1 cellular context compared by ENCODE assay signal in genomic region chr1:224331326-224331725, GRCh38.
TF ChIP-seq lines count a peak whose summit lies in the region.

No MANE protein-coding gene starts in this region.

TF ChIP-seq in HepG2, 621 proteins besides CTCF, POLR2A, EP300 and RAD21:
- TF ChIP-seq MED1 (CRISPR knock-in tag; IDR thresholded peaks at IDR 0.05) (no peak), TEAD2 (CRISPR knock-in tag; IDR thresholded peaks at IDR 0.05) (no peak), ZHX2 (IDR thresholded peaks at IDR 0.05; ENCODE audit: low read depth) (no peak), ZHX2 (CRISPR knock-in tag; IDR thresholded peaks at IDR 0.05; ENCODE audit: borderline replicate concordance) (no peak), BORCS8-MEF2B (CRISPR knock-in tag; IDR thresholded peaks at IDR 0.05) (no peak), HOXA7 (CRISPR knock-in tag; IDR thresholded peaks at IDR 0.05) (no peak), PATZ1 (CRISPR knock-in tag; IDR thresholded peaks at IDR 0.05) (no peak)
- TF ChIP-seq, protein P1, sequence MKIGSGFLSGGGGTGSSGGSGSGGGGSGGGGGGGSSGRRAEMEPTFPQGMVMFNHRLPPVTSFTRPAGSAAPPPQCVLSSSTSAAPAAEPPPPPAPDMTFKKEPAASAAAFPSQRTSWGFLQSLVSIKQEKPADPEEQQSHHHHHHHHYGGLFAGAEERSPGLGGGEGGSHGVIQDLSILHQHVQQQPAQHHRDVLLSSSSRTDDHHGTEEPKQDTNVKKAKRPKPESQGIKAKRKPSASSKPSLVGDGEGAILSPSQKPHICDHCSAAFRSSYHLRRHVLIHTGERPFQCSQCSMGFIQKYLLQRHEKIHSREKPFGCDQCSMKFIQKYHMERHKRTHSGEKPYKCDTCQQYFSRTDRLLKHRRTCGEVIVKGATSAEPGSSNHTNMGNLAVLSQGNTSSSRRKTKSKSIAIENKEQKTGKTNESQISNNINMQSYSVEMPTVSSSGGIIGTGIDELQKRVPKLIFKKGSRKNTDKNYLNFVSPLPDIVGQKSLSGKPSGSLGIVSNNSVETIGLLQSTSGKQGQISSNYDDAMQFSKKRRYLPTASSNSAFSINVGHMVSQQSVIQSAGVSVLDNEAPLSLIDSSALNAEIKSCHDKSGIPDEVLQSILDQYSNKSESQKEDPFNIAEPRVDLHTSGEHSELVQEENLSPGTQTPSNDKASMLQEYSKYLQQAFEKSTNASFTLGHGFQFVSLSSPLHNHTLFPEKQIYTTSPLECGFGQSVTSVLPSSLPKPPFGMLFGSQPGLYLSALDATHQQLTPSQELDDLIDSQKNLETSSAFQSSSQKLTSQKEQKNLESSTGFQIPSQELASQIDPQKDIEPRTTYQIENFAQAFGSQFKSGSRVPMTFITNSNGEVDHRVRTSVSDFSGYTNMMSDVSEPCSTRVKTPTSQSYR (CRISPR knock-in tag; IDR thresholded peaks at IDR 0.05; ENCODE audit: borderline replicate concordance), result no peak
- TF ChIP-seq, protein P2, sequence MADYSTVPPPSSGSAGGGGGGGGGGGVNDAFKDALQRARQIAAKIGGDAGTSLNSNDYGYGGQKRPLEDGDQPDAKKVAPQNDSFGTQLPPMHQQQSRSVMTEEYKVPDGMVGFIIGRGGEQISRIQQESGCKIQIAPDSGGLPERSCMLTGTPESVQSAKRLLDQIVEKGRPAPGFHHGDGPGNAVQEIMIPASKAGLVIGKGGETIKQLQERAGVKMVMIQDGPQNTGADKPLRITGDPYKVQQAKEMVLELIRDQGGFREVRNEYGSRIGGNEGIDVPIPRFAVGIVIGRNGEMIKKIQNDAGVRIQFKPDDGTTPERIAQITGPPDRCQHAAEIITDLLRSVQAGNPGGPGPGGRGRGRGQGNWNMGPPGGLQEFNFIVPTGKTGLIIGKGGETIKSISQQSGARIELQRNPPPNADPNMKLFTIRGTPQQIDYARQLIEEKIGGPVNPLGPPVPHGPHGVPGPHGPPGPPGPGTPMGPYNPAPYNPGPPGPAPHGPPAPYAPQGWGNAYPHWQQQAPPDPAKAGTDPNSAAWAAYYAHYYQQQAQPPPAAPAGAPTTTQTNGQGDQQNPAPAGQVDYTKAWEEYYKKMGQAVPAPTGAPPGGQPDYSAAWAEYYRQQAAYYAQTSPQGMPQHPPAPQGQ (CRISPR knock-in tag; IDR thresholded peaks at IDR 0.05; ENCODE audit: borderline replicate concordance), result no peak
